ENCODE assay signal across 1 cellular context in the genomic region with DNA sequence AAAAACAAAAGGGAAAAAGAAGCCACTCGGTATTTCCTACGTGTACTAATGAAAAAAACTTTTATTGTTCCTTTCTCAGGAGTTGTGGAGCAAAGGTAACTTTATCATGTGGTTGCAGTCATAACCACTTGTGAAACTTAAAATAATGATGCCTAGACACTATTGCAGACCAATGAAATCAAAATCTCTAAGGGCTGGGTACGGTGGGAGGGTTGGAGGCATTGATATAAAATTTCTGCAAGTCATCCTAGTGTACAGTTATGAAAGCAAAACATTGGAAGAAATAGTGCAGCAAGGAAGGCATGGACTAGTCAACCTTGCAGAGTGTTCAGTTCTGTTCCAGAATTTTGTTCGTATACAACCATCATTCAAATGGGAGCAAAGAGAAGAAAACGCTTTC.
TF ChIP-seq lines count a peak whose summit lies in the region.

No MANE protein-coding gene starts in this region.

TF ChIP-seq in HepG2, 621 proteins besides CTCF, POLR2A, EP300 and RAD21 (continued from another document):
- no peak for TF ChIP-seq NCOA2 (CRISPR knock-in tag; IDR thresholded peaks at IDR 0.05)
